Comparison of ENCODE assay signal across 16 cellular contexts in the genomic region with DNA sequence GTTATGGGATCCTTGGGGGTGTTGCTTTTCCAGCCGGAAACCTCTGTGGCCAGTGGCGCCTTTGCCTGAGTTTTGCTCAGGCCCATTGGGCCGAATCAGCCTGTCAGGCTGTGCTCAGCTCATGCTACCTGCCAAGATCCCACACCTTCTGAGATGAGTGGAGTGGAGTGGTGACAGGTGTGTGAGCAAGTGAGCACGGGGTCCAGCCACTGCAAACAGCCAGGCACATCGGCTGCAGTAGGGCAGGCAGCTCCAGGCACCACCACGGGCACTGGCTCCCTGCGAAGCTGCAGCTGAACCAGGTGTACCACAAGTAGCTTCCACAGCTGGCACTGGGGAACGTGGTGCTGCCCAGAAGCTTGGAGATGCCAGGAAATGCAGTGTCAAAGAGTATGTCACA. TPM values are rescaled to one million over a fixed set of nuclear protein-coding genes. Genes with fewer than 3 reads are reported as not detected.
DNase-seq lines count a peak whose midpoint lies in the region; ATAC-seq, FAIRE-seq and TF ChIP-seq lines count a peak whose summit lies in the region.
"Had no signal": no experiment of that assay in that cellular context is flagged by ENCODE, and none has a peak within 500 bp of the region (broad histone marks: within the 10 kb centered on the region; RNA-seq: fewer than 3 reads in every experiment).

No MANE protein-coding gene starts in this region.

- ATAC-seq in HG02798 (IDR thresholded peaks at IDR 0.05; ENCODE audit: poor library complexity, unreplicated experiment) (peak; percentile 2), HepG2 (peak; percentile 12; the same call in 2 of the 3 replicates), upper lobe of left lung (ENCODE audit: low FRiP score in 2 of 2) (peak; percentile 23 to 61), gastrocnemius medialis (no peak), left colon (no peak)

- no peaks in the 10 kb centered on the region for H4K20me1 ChIP-seq in HepG2 (ENCODE audit: insufficient read depth, low read length)
- H4K20me1 ChIP-seq: BLaER1 had no signal

- CTCF ChIA-PET in HepG2 (lab: Yijun Ruan, JAX; ENCODE audit: low intra/inter-chr PET ratio, low total read pairs) = no interaction called here

- no peak for TF ChIP-seq POLR2A in HepG2 (IDR thresholded peaks at IDR 0.05; ENCODE audit: insufficient read depth in 1 of 2, low read depth in 2 of 2, low read length in 2 of 2)
- no peak for TF ChIP-seq POLR2A in upper lobe of left lung (IDR thresholded peaks at IDR 0.05)
- no peak for TF ChIP-seq POLR2A in gastrocnemius medialis (IDR thresholded peaks at IDR 0.05)

- TF ChIP-seq CTCF in HepG2 (CRISPR knock-in tag; IDR thresholded peaks at IDR 0.05) (no peak), upper lobe of left lung (IDR thresholded peaks at IDR 0.05) (no peak), gastrocnemius medialis (IDR thresholded peaks at IDR 0.05 in 4 of 5, conservative IDR thresholded peaks at IDR 0.05 in 1 of 5) (no peak)

- DNase-seq in DMS53 (lab: John Stamatoyannopoulos, UW) (peak; percentile 9), DMS53 treated with DMSO at 0.1 percent for 48 hours (lab: John Stamatoyannopoulos, UW; ENCODE audit: unreplicated experiment) (no peak), HepG2 (ENCODE audit: low spot score) (no peak), upper lobe of left lung (peak in 1 of 2 donors; percentile 46), gastrocnemius medialis (no peak), left colon (no peak), GM03348 (ENCODE audit: low spot score) (no peak)
- DNase-seq: AML-193; Caco-2; CD8-positive, alpha-beta memory T cell; H9 had no signal

- H3K36me3 ChIP-seq in HepG2 (replicated peaks in 1 of 2; ENCODE audit: control insufficient read depth in 1 of 2, insufficient read depth in 2 of 2, low read length in 2 of 2) (no peaks in the 10 kb centered on the region), upper lobe of left lung (no peaks in the 10 kb centered on the region), gastrocnemius medialis (no peaks in the 10 kb centered on the region)
- H3K36me3 ChIP-seq: BLaER1 had no signal

- H3K4me3 ChIP-seq in HepG2 (replicated peaks in 1 of 3; ENCODE audit: insufficient read depth in 1 of 3, low read depth in 2 of 3, low read length in 3 of 3) = no peak overlapping the region
- H3K4me3 ChIP-seq in upper lobe of left lung = no peak overlapping the region
- H3K4me3 ChIP-seq in gastrocnemius medialis = no peak overlapping the region
- H3K4me3 ChIP-seq: BLaER1, GM23338 had no signal

- TF ChIP-seq RAD21 in HepG2 (CRISPR knock-in tag; IDR thresholded peaks at IDR 0.05) = no peak

- FAIRE-seq in HepG2 (lab: Jason Lieb, UNC) = no peak
- FAIRE-seq: GM12891 had no signal

- no peak overlapping the region for H3K4me2 ChIP-seq in HepG2 (ENCODE audit: low read depth, low read length)
- H3K4me2 ChIP-seq: BLaER1, GM23338 had no signal

- no CpG with 5 or more reads among the region's 8 CpGs for WGBS in HepG2 (ENCODE audit: low lambda C conversion rate)
- 93 to 96% methylated on average over 3 to 8 of the region's 8 CpGs for WGBS in upper lobe of left lung, 2 donors

- in situ Hi-C loops in HepG2 (cut with HindIII; ENCODE audit: extremely low pct_ligation_motif_present, low pct_unique_long_range_greater_than_20kb) = no loop called here
- in situ Hi-C loops in gastrocnemius medialis (cut with MboI; ENCODE audit: low sequenced_read_pairs in 4 of 4) = no loop called here

- BruUV-seq in HepG2 (replicated peaks; lab: Mats Ljungman, UMichigan) = no TSS peak

- no peaks in the 10 kb centered on the region for H3K9me3 ChIP-seq in HepG2 (ENCODE audit: low read length)
- H3K9me3 ChIP-seq in upper lobe of left lung = no peaks in the 10 kb centered on the region
- H3K9me3 ChIP-seq in gastrocnemius medialis = no peaks in the 10 kb centered on the region

- POLR2A ChIA-PET in HepG2 (lab: Yijun Ruan, JAX) = interaction anchor here (1.5 kb wide), 1 partner anchor 21 kb away, joined by 12 read pairs; the partner anchor contains the start of gene WDR89

- H3K9ac ChIP-seq in HepG2 (ENCODE audit: insufficient read depth, low read depth, low read length) = no peak overlapping the region
- H3K9ac ChIP-seq: BLaER1 had no signal

- H3K27ac ChIP-seq in HepG2 (ENCODE audit: extremely low read length, insufficient read depth, low read length) (no peak overlapping the region), upper lobe of left lung (no peak overlapping the region), gastrocnemius medialis (no peak overlapping the region)
- H3K27ac ChIP-seq: 22Rv1, BLaER1 had no signal

- H3K27me3 ChIP-seq in HepG2 (ENCODE audit: control insufficient read depth in 1 of 2, insufficient read depth in 2 of 2, low read length in 2 of 2) (no peaks in the 10 kb centered on the region), upper lobe of left lung (no peaks in the 10 kb centered on the region), gastrocnemius medialis (no peaks in the 10 kb centered on the region)
- H3K27me3 ChIP-seq: BLaER1 had no signal

- peaks cover 25% of the 10 kb centered on the region for H3K4me1 ChIP-seq in HepG2 (ENCODE audit: insufficient read depth, low read length)
- H3K4me1 ChIP-seq in upper lobe of left lung = no peaks in the 10 kb centered on the region
- H3K4me1 ChIP-seq in gastrocnemius medialis = no peaks in the 10 kb centered on the region
- H3K4me1 ChIP-seq: BLaER1 had no signal

- intact Hi-C loops in HepG2 (cut with micrococcal nuclease; ENCODE audit: unreplicated experiment) = no loop called here
- intact Hi-C loops in gastrocnemius medialis (cut with DNase I; ENCODE audit: low total_unique reads) = no loop called here
- intact Hi-C loops in left colon (cut with DNase I, micrococcal nuclease) = no loop called here

- TF ChIP-seq EP300 in HepG2 (IDR thresholded peaks at IDR 0.05; ENCODE audit: low read depth in 2 of 2, low read length in 2 of 2) (no peak), HepG2 (CRISPR knock-in tag; IDR thresholded peaks at IDR 0.05; ENCODE audit: borderline replicate concordance) (no peak), upper lobe of left lung (IDR thresholded peaks at IDR 0.05) (no peak)

- no peaks in the 10 kb centered on the region for H3K79me2 ChIP-seq in HepG2 (ENCODE audit: insufficient read depth, low read length)

- H2AFZ ChIP-seq in HepG2 (ENCODE audit: low read length) = no peak overlapping the region
- H2AFZ ChIP-seq: GM23338 had no signal

TF ChIP-seq in HepG2, 621 proteins besides CTCF, POLR2A, EP300 and RAD21 (continues in another document):
- no peak for TF ChIP-seq ZNF772 (CRISPR knock-in tag; IDR thresholded peaks at IDR 0.05)
- TF ChIP-seq ZNF749 (CRISPR knock-in tag; IDR thresholded peaks at IDR 0.05; ENCODE audit: borderline replicate concordance) = no peak
- TF ChIP-seq, protein P1, sequence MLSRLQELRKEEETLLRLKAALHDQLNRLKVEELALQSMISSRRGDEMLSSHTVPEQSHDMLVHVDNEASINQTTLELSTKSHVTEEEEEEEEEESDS (CRISPR knock-in tag; IDR thresholded peaks at IDR 0.05; ENCODE audit: borderline replicate concordance) = no peak
- TF ChIP-seq ZNF572 (CRISPR knock-in tag; IDR thresholded peaks at IDR 0.05) = no peak
- TF ChIP-seq, protein P2, sequence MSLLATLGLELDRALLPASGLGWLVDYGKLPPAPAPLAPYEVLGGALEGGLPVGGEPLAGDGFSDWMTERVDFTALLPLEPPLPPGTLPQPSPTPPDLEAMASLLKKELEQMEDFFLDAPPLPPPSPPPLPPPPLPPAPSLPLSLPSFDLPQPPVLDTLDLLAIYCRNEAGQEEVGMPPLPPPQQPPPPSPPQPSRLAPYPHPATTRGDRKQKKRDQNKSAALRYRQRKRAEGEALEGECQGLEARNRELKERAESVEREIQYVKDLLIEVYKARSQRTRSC (CRISPR knock-in tag; IDR thresholded peaks at IDR 0.05; ENCODE audit: low read depth) = no peak
- TF ChIP-seq THAP11 (CRISPR knock-in tag; IDR thresholded peaks at IDR 0.05) = no peak
- TF ChIP-seq HCFC1 (IDR thresholded peaks at IDR 0.05; ENCODE audit: low read depth, low read length) = no peak
- TF ChIP-seq, protein P3, sequence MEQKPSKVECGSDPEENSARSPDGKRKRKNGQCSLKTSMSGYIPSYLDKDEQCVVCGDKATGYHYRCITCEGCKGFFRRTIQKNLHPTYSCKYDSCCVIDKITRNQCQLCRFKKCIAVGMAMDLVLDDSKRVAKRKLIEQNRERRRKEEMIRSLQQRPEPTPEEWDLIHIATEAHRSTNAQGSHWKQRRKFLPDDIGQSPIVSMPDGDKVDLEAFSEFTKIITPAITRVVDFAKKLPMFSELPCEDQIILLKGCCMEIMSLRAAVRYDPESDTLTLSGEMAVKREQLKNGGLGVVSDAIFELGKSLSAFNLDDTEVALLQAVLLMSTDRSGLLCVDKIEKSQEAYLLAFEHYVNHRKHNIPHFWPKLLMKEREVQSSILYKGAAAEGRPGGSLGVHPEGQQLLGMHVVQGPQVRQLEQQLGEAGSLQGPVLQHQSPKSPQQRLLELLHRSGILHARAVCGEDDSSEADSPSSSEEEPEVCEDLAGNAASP (CRISPR knock-in tag; IDR thresholded peaks at IDR 0.05; ENCODE audit: borderline replicate concordance) = no peak

RNA-seq across cellular contexts. Expression of gene WDR89, which starts 21.1 kb away (rescaled TPM):
- total RNA-seq in HepG2 (2016; rRNA removed; fragmentation: Illumina TruSeq; extraction: Trizol) = 20.1 and 37.0 TPM in 2 replicates
- total RNA-seq in HepG2 (2016; cell fraction: cytosol; rRNA removed; fragmentation: Illumina TruSeq; extraction: Trizol; ENCODE audit: low read depth) = 13.0 and 15.7 TPM in 2 replicates
- total RNA-seq in HepG2 (2016; cell fraction: insoluble cytoplasmic fraction; rRNA removed; fragmentation: Illumina TruSeq; extraction: Trizol) = 21.8 and 36.8 TPM in 2 replicates
- 14.1 and 17.0 TPM in 2 replicates for total RNA-seq in HepG2 (2016; cell fraction: membrane; rRNA removed; fragmentation: Illumina TruSeq; extraction: Trizol)
- total RNA-seq in HepG2 (2016; cell fraction: nucleus; rRNA removed; fragmentation: Illumina TruSeq; extraction: Trizol) = 11.0 and 12.6 TPM in 2 replicates
- polyA plus RNA-seq in HepG2 (2011; rRNA removed) = 4.2 and 5.2 TPM in 2 replicates
- polyA plus RNA-seq in HepG2 (2011; cell fraction: cytosol; rRNA removed) = 1.5 and 3.3 TPM in 2 replicates
- 1.2 and 2.2 TPM in 2 replicates for polyA plus RNA-seq in HepG2 (2011; cell fraction: nucleus; rRNA removed)
- polyA plus RNA-seq in HepG2 (2012) = 8.8 and 10.4 TPM in 2 replicates
- polyA plus RNA-seq in HepG2 (2016; cell fraction: cytosol; fragmentation: Illumina TruSeq; extraction: Trizol; ENCODE audit: low read depth) = 0.91 and 0.95 TPM in 2 replicates
- polyA plus RNA-seq in HepG2 (2016; cell fraction: insoluble cytoplasmic fraction; fragmentation: Illumina TruSeq; extraction: Trizol; ENCODE audit: low read depth) = 19.5 and 21.1 TPM in 2 replicates
- polyA plus RNA-seq in HepG2 (2016; cell fraction: membrane; fragmentation: Illumina TruSeq; extraction: Trizol; ENCODE audit: low read depth) = 3.0 and 3.7 TPM in 2 replicates
- polyA plus RNA-seq in HepG2 (2016; cell fraction: nucleus; fragmentation: Illumina TruSeq; extraction: Trizol; ENCODE audit: insufficient read depth, low read depth) = 11.3 and 13.0 TPM in 2 replicates
- polyA minus RNA-seq in HepG2 (2011; rRNA and poly(A)+ RNA removed; ENCODE audit: low replicate concordance) = 4.7 and 6.7 TPM in 2 replicates
- 7.7 and 9.3 TPM in 2 replicates for polyA minus RNA-seq in HepG2 (2011; cell fraction: cytosol; rRNA and poly(A)+ RNA removed)
- 9.4 and 10.9 TPM in 2 replicates for polyA minus RNA-seq in HepG2 (2011; cell fraction: nucleus; rRNA and poly(A)+ RNA removed)
- total RNA-seq in upper lobe of left lung = 10 to 100 TPM in 3 of 6 donors, 1 to 10 TPM in 3; 2.1 to 16.9 (median 9.1) TPM
- total RNA-seq in gastrocnemius medialis = 1 to 10 TPM; 3.5 to 6.2 (median 5.1) TPM
- total RNA-seq in left colon = 10 to 100 TPM; 10.8 to 12.1 TPM

Comparison
In these comparisons a context has a peak if more than half of its experiments do, and no peak if none do; other contexts are left out.
1. ATAC-seq: peak in HG02798 (single experiment), HepG2 (single experiment) and upper lobe of left lung (2 of 2); none in gastrocnemius medialis (0 of 2) and left colon (single experiment).